In genomic region chr12:90360300-90360699, GRCh38 we compare ENCODE assay signal across 14 cellular contexts.
DNase-seq lines count a peak whose midpoint lies in the region; ATAC-seq and TF ChIP-seq lines count a peak whose summit lies in the region.
"Had no signal": no experiment of that assay in that cellular context is flagged by ENCODE, and none has a peak within 500 bp of the region (broad histone marks: within the 10 kb centered on the region; RNA-seq: fewer than 3 reads in every experiment).

No MANE protein-coding gene starts in this region.

- no peaks in the 10 kb centered on the region for H3K27me3 Mint-ChIP-seq in MCF 10A (ENCODE audit: insufficient read depth, unreplicated experiment)
- H3K27me3 Mint-ChIP-seq in mesothelial cell of epicardium (ENCODE audit: low read depth), result no peaks in the 10 kb centered on the region
- no peaks in the 10 kb centered on the region for H3K27me3 Mint-ChIP-seq in chondrocyte (ENCODE audit: low read depth)

- H3K4me3 ChIP-seq in breast epithelium, result no peak overlapping the region
- no peak overlapping the region for H3K4me3 ChIP-seq in epithelial cell of esophagus (ENCODE audit: low read length)
- H3K4me3 ChIP-seq: HAP-1 had no signal

- ATAC-seq in HG02973 (IDR thresholded peaks at IDR 0.05; ENCODE audit: unreplicated experiment), result no peak

- intact Hi-C loops in MCF 10A (cut with micrococcal nuclease), result no loop called here
- intact Hi-C loops in breast epithelium (cut with DNase I; ENCODE audit: low total_unique reads), result no loop called here

- CTCF ChIA-PET in MCF 10A (lab: Yijun Ruan, JAX), result no interaction called here

- H3K27ac Mint-ChIP-seq in MCF 10A (ENCODE audit: low read depth, unreplicated experiment), result no peak overlapping the region
- peak overlapping the region; percentile 6 for H3K27ac Mint-ChIP-seq in mesothelial cell of epicardium
- no peak overlapping the region for H3K27ac Mint-ChIP-seq in chondrocyte (ENCODE audit: unreplicated experiment)
- H3K27ac Mint-ChIP-seq: CD14-positive monocyte; CD8-positive, alpha-beta memory T cell had no signal

- POLR2A ChIA-PET in MCF 10A (lab: Yijun Ruan, JAX), result interaction anchor here (0.6 to 1.3 kb wide), 2 partner anchors 34 to 344 kb away, joined by 3 to 4 read pairs; no protein-coding TSS in a partner anchor

- no peaks in the 10 kb centered on the region for H3K4me1 ChIP-seq in breast epithelium
- H3K4me1 ChIP-seq: Caco-2, HAP-1 had no signal

- no peaks in the 10 kb centered on the region for H3K9me3 ChIP-seq in breast epithelium
- H3K9me3 ChIP-seq: Caco-2, HAP-1 had no signal

- DNase-seq in MCF 10A (ENCODE audit: unreplicated experiment), result peak; percentile 34
- DNase-seq in breast epithelium (ENCODE audit: low spot score in 2 of 2), result no peak
- DNase-seq in epithelial cell of esophagus (ENCODE audit: low read depth), result peak; percentile 88
- no peak for DNase-seq in mesothelial cell of epicardium (ENCODE audit: low spot score in 2 of 2, unreplicated experiment in 2 of 2)
- no peak for DNase-seq in central memory CD4-positive, alpha-beta T cell
- no peak for DNase-seq in chondrocyte (ENCODE audit: low spot score)
- no peak for DNase-seq in T-helper 9 cell
- DNase-seq: Caco-2; CD8-positive, alpha-beta memory T cell; GF-D8 had no signal

- TF ChIP-seq POLR2A in breast epithelium (IDR thresholded peaks at IDR 0.05), result no peak

- TF ChIP-seq CTCF in MCF 10A (IDR thresholded peaks at IDR 0.05; ENCODE audit: unreplicated experiment) (no peak), breast epithelium (IDR thresholded peaks at IDR 0.05) (no peak), epithelial cell of esophagus (IDR thresholded peaks at IDR 0.05; ENCODE audit: insufficient read depth, low read depth, low read length, missing control alignments) (no peak), mesothelial cell of epicardium (IDR thresholded peaks at IDR 0.05; ENCODE audit: unreplicated experiment) (no peak), chondrocyte (IDR thresholded peaks at IDR 0.05) (no peak)

- no peaks in the 10 kb centered on the region for H3K36me3 Mint-ChIP-seq in MCF 10A (ENCODE audit: insufficient read depth, unreplicated experiment)
- no peaks in the 10 kb centered on the region for H3K36me3 Mint-ChIP-seq in mesothelial cell of epicardium
- H3K36me3 Mint-ChIP-seq in chondrocyte (ENCODE audit: low read depth), result no peaks in the 10 kb centered on the region
- H3K36me3 Mint-ChIP-seq: CD14-positive monocyte; CD8-positive, alpha-beta memory T cell had no signal

- H3K4me1 Mint-ChIP-seq in MCF 10A (ENCODE audit: insufficient read depth, unreplicated experiment) (no peaks in the 10 kb centered on the region), mesothelial cell of epicardium (peaks cover 44% of the 10 kb centered on the region), chondrocyte (ENCODE audit: low read depth) (no peaks in the 10 kb centered on the region)
- H3K4me1 Mint-ChIP-seq: CD14-positive monocyte; CD8-positive, alpha-beta memory T cell had no signal

- no peak overlapping the region for H3K4me3 Mint-ChIP-seq in MCF 10A (ENCODE audit: unreplicated experiment)
- no peak overlapping the region for H3K4me3 Mint-ChIP-seq in mesothelial cell of epicardium
- H3K4me3 Mint-ChIP-seq in chondrocyte (ENCODE audit: unreplicated experiment), result no peak overlapping the region
- H3K4me3 Mint-ChIP-seq: CD14-positive monocyte; CD8-positive, alpha-beta memory T cell had no signal

- no peaks in the 10 kb centered on the region for H3K36me3 ChIP-seq in breast epithelium
- H3K36me3 ChIP-seq: HAP-1 had no signal

- H3K9me3 Mint-ChIP-seq in MCF 10A (ENCODE audit: unreplicated experiment) (no peaks in the 10 kb centered on the region), mesothelial cell of epicardium (no peaks in the 10 kb centered on the region), chondrocyte (ENCODE audit: low read depth) (no peaks in the 10 kb centered on the region)
- H3K9me3 Mint-ChIP-seq: CD8-positive, alpha-beta memory T cell had no signal

- H3K27ac ChIP-seq in breast epithelium, result no peak overlapping the region
- H3K27ac ChIP-seq: 22Rv1 had no signal

- H3K27me3 ChIP-seq in breast epithelium, result no peaks in the 10 kb centered on the region

- no TSS peak for BruUV-seq in MCF 10A (replicated peaks; lab: Mats Ljungman, UMichigan)

Comparison
In these comparisons a context has a peak if more than half of its experiments do, and no peak if none do; other contexts are left out.
1. DNase-seq: peak in MCF 10A (single experiment) and epithelial cell of esophagus (single experiment); none in breast epithelium (0 of 2), mesothelial cell of epicardium (0 of 2), central memory CD4-positive, alpha-beta T cell (single experiment), chondrocyte (single experiment) and T-helper 9 cell (single experiment).